27 cellular contexts compared by ENCODE assay signal in genomic region chr4:160947653-160948052, GRCh38.
"Had no signal": no experiment of that assay in that cellular context is flagged by ENCODE, and none has a peak within 500 bp of the region (broad histone marks: within the 10 kb centered on the region; RNA-seq: fewer than 3 reads in every experiment).

No MANE protein-coding gene starts in this region.

- H3K4me1 ChIP-seq: ascending aorta, SJCRH30 had no signal

- DNase-seq: activated CD4-positive, alpha-beta T cell treated with anti-CD3 and anti-CD28 coated beads, Interleukin-2, amount 10 ng/mL, durations not matched to agents 24 days and 14 days; activated CD4-positive, alpha-beta T cell treated with anti-CD3 and anti-CD28 coated beads, Interleukin-2, amount 50 U/mL, for 4 hours; activated CD8-positive, alpha-beta T cell treated with anti-CD3 and anti-CD28 coated beads for 36 hours; activated gamma-delta T cell; activated naive CD4-positive, alpha-beta T cell treated with Interleukin-2 at 50 U/mL for 16 hours; activated naive CD8-positive, alpha-beta T cell treated with anti-CD3 and anti-CD28 coated beads, Interleukin-2, amount 10 ng/mL, durations not matched to agents 7 days and 5 days; activated T-cell treated with anti-CD3 and anti-CD28 coated beads, Interleukin-2, amount 50 U/mL, for 1 hour; activated T-cell treated with anti-CD3 and anti-CD28 coated beads, Interleukin-2, amount 50 U/mL, for 72 hours; amygdala; NCI-H1092 treated with DMSO at 0.1 percent for 48 hours; NCI-H1417; NCI-H146; NCI-H187; NCI-H2029 treated with DMSO at 0.1 percent for 48 hours; NCI-H2171 treated with DMSO at 0.1 percent for 48 hours; NCI-H2227 treated with DMSO at 0.1 percent for 48 hours; NCI-H446; NCI-H524 treated with DMSO at 0.1 percent for 48 hours; NK-92 treated with Interleukin-12 subunit alpha and Interleukin-12 subunit beta, amount 100 ng/mL, for 24 hours; Right ventricle myocardium superior; SJCRH30; T1000 had no signal

- H3K27me3 ChIP-seq: ascending aorta, cardiac muscle cell, SJCRH30 had no signal

- H3K4me3 ChIP-seq: ascending aorta, cardiac muscle cell, K562, SJCRH30, SK-N-MC had no signal

- H3K9me3 ChIP-seq: ascending aorta, SJCRH30 had no signal

- H3K27ac ChIP-seq: ascending aorta, cardiac muscle cell, SJCRH30, SK-N-MC, VCaP had no signal

- H3K36me3 ChIP-seq: ascending aorta, cardiac muscle cell, SJCRH30 had no signal
